In the genomic region with DNA sequence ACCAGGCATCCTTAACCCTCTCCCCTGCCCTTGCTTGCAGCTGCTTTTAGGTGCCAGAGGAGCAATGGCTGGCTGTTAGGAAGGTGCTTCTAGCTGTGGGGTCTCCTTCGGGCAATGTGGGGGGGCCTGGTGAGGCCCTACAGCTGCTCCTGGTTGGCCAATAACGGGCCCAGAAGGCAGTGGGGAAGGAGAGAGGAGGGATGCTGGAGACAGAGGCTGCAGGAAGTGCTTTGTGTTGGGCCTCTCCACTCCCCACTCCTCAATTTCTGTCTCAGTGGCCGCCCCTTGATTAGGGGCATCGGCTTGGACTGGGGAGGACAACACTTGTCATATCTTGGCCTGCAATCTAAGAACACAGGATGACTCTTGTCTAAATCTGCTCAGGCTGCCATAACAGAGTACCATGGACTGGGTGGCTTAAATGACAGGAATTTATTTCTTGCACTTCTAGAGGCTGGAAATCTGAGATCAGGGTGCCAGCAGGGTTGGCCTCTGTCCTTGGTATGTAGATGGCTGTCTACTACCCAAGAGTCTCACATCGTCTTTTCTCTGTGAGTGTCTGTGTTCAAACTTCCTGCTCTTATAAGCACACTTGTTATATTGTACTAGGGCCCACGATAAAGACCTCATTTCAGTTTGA, we compare ENCODE assay signal across 19 cellular contexts.
DNase-seq lines count a peak whose midpoint lies in the region; ATAC-seq and TF ChIP-seq lines count a peak whose summit lies in the region.
"Had no signal": no experiment of that assay in that cellular context is flagged by ENCODE, and none has a peak within 500 bp of the region (broad histone marks: within the 10 kb centered on the region; RNA-seq: fewer than 3 reads in every experiment).

No MANE protein-coding gene starts in this region.

- H3K36me3 ChIP-seq in colonic mucosa (no peaks in the 10 kb centered on the region), stomach smooth muscle (ENCODE audit: control insufficient read depth in 2 of 2, insufficient read depth in 2 of 2, low read length in 2 of 2) (no peaks in the 10 kb centered on the region), WERI-Rb-1 (no peaks in the 10 kb centered on the region)
- H3K36me3 ChIP-seq: cardiac muscle cell, left ventricle myocardium inferior, vagina had no signal

- ATAC-seq in T-helper 17 cell = no peak
- ATAC-seq: HCT116, Right ventricle myocardium inferior had no signal

- intact Hi-C loops in colonic mucosa (cut with DNase I) = no loop called here

- H3K4me1 Mint-ChIP-seq in activated T-cell treated with anti-CD3 and anti-CD28 coated beads, Interleukin-2, amount 50 U/mL, for 24 hours (ENCODE audit: low read depth) = peaks cover 25% of the 10 kb centered on the region
- H3K4me1 Mint-ChIP-seq in T-helper 17 cell (peaks cover 6% of the 10 kb centered on the region), chondrocyte (ENCODE audit: low read depth) (no peaks in the 10 kb centered on the region)

- H3K4me3 ChIP-seq in colonic mucosa = no peak overlapping the region
- peak overlapping the region in 1 of 2 donors; percentile 8 for H3K4me3 ChIP-seq in stomach smooth muscle (ENCODE audit: low read length in 2 of 2)
- no peak overlapping the region for H3K4me3 ChIP-seq in WERI-Rb-1 (ENCODE audit: low read depth, low read length)
- H3K4me3 ChIP-seq: cardiac muscle cell, left ventricle myocardium inferior, smooth muscle cell, vagina had no signal

- peak overlapping the region; percentile 84 for H3K27ac Mint-ChIP-seq in activated T-cell treated with anti-CD3 and anti-CD28 coated beads, Interleukin-2, amount 50 U/mL, for 24 hours
- H3K27ac Mint-ChIP-seq in T-helper 17 cell (peak overlapping the region; percentile 92), chondrocyte (ENCODE audit: unreplicated experiment) (no peak overlapping the region)

- H3K27me3 ChIP-seq in colonic mucosa (peaks cover 4% of the 10 kb centered on the region), stomach smooth muscle (ENCODE audit: control insufficient read depth in 1 of 2, insufficient read depth in 2 of 2, low read length in 2 of 2) (peaks cover 0 to 8% of the 10 kb centered on the region in 2 donors), WERI-Rb-1 (ENCODE audit: insufficient read depth, low read depth, severe bottlenecking) (peaks cover 13% of the 10 kb centered on the region)
- H3K27me3 ChIP-seq: cardiac muscle cell, vagina had no signal

- H3K36me3 Mint-ChIP-seq in activated T-cell treated with anti-CD3 and anti-CD28 coated beads, Interleukin-2, amount 50 U/mL, for 24 hours (ENCODE audit: low read depth) = no peaks in the 10 kb centered on the region
- peaks cover 3% of the 10 kb centered on the region for H3K36me3 Mint-ChIP-seq in T-helper 17 cell (ENCODE audit: low read depth)
- H3K36me3 Mint-ChIP-seq in chondrocyte (ENCODE audit: low read depth) = no peaks in the 10 kb centered on the region

- TF ChIP-seq CTCF in colonic mucosa (IDR thresholded peaks at IDR 0.05) (no peak), WERI-Rb-1 (IDR thresholded peaks at IDR 0.05; ENCODE audit: low read depth, low read length) (no peak), chondrocyte (IDR thresholded peaks at IDR 0.05) (no peak)

- H3K27me3 Mint-ChIP-seq in activated T-cell treated with anti-CD3 and anti-CD28 coated beads, Interleukin-2, amount 50 U/mL, for 24 hours = peaks cover 11% of the 10 kb centered on the region
- no peaks in the 10 kb centered on the region for H3K27me3 Mint-ChIP-seq in T-helper 17 cell
- H3K27me3 Mint-ChIP-seq in chondrocyte (ENCODE audit: low read depth) = peaks cover 11% of the 10 kb centered on the region

- peak overlapping the region; percentile 49 for H3K4me3 Mint-ChIP-seq in activated T-cell treated with anti-CD3 and anti-CD28 coated beads, Interleukin-2, amount 50 U/mL, for 24 hours
- H3K4me3 Mint-ChIP-seq in T-helper 17 cell (peak overlapping the region; percentile 77), chondrocyte (ENCODE audit: unreplicated experiment) (no peak overlapping the region)

- no peaks in the 10 kb centered on the region for H3K9me3 Mint-ChIP-seq in activated T-cell treated with anti-CD3 and anti-CD28 coated beads, Interleukin-2, amount 50 U/mL, for 24 hours
- H3K9me3 Mint-ChIP-seq in chondrocyte (ENCODE audit: low read depth) = no peaks in the 10 kb centered on the region

- no peaks in the 10 kb centered on the region for H3K4me1 ChIP-seq in colonic mucosa
- H3K4me1 ChIP-seq in stomach smooth muscle (ENCODE audit: control insufficient read depth, insufficient read depth, low read length) = peaks cover 5% of the 10 kb centered on the region
- H3K4me1 ChIP-seq: left ventricle myocardium inferior, vagina had no signal

- H3K9ac ChIP-seq in colonic mucosa (ENCODE audit: low read depth in 2 of 2, low read length in 2 of 2) (peak overlapping the region; percentile 12 to 38), stomach smooth muscle (ENCODE audit: low read length in 2 of 2) (peak overlapping the region in 1 of 2 donors; percentile 15)

- H3K9me3 ChIP-seq in T-helper 17 cell (ENCODE audit: control insufficient read depth, low read length, poor library complexity, severe bottlenecking) = no peaks in the 10 kb centered on the region
- no peaks in the 10 kb centered on the region for H3K9me3 ChIP-seq in colonic mucosa
- no peaks in the 10 kb centered on the region for H3K9me3 ChIP-seq in stomach smooth muscle (ENCODE audit: control insufficient read depth in 2 of 2, low read length in 2 of 2)
- H3K9me3 ChIP-seq in WERI-Rb-1 (ENCODE audit: severe bottlenecking) = no peaks in the 10 kb centered on the region
- H3K9me3 ChIP-seq: left ventricle myocardium inferior, vagina had no signal

- H3K27ac ChIP-seq in colonic mucosa (no peak overlapping the region), stomach smooth muscle (ENCODE audit: low read length) (peak overlapping the region; percentile 31), WERI-Rb-1 (no peak overlapping the region)
- H3K27ac ChIP-seq: left ventricle myocardium inferior, vagina had no signal

- DNase-seq in activated T-cell treated with anti-CD3 and anti-CD28 coated beads, Interleukin-2, amount 50 U/mL, for 24 hours = no peak
- DNase-seq in activated T-cell treated with anti-CD3 and anti-CD28 coated beads, Interleukin-2, amount 50 U/mL, for 1 hour = no peak
- DNase-seq in T-helper 17 cell = no peak
- no peak for DNase-seq in colonic mucosa
- DNase-seq in WERI-Rb-1 = no peak
- no peak for DNase-seq in chondrocyte (ENCODE audit: low spot score)
- DNase-seq in SHP77 treated with DMSO at 0.1 percent for 48 hours (lab: John Stamatoyannopoulos, UW) = no peak
- DNase-seq: foreskin melanocyte, GDM1, left ventricle myocardium inferior, NCI-H2171, posterior cingulate gyrus, T-helper 9 cell had no signal
